ENCODE assay signal across 8 cellular contexts in genomic region chr12:6536894-6537579, GRCh38. TPM values are rescaled to one million over a fixed set of nuclear protein-coding genes. Genes with fewer than 3 reads are reported as not detected.
DNase-seq lines count a peak whose midpoint lies in the region; ATAC-seq, FAIRE-seq and TF ChIP-seq lines count a peak whose summit lies in the region.

No MANE protein-coding gene starts in this region.

- H3K4me2 ChIP-seq in DOHH2 (ENCODE audit: low read length) (peak overlapping the region; percentile 89), OCI-LY7 (ENCODE audit: low read length) (peak overlapping the region; percentile 93)

- DNase-seq in OCI-LY7 (ENCODE audit: low spot score), result peak; percentile 21
- DNase-seq in colonic mucosa, result no peak
- no peak for DNase-seq in pancreas
- no peak for DNase-seq in Kasumi-1 (lab: John Stamatoyannopoulos, UW)

- no peak for FAIRE-seq in pancreas (lab: Jason Lieb, UNC)

- H3K27ac ChIP-seq in DOHH2 (ENCODE audit: low read depth, low read length) (peak overlapping the region; percentile 97), OCI-LY7 (ENCODE audit: low read depth, low read length, poor library complexity, severe bottlenecking) (peak overlapping the region; percentile 95), colonic mucosa (peak overlapping the region; percentile 65), pancreas (peak overlapping the region; percentile 8 to 62 (median 52))

- peak overlapping the region in 1 of 2 donors; percentile 38 for H3K9ac ChIP-seq in colonic mucosa (ENCODE audit: low read depth in 2 of 2, low read length in 2 of 2)

- 79 to 82% methylated on average over 19 of the region's 19 CpGs for WGBS in pancreas, 2 donors

- peaks cover 64% of the 10 kb centered on the region for H3F3A ChIP-seq in DOHH2 (ENCODE audit: control insufficient read depth, insufficient read depth)

- H3K9me3 ChIP-seq in DOHH2 (ENCODE audit: control insufficient read depth, insufficient read depth, low read length), result no peaks in the 10 kb centered on the region
- no peaks in the 10 kb centered on the region for H3K9me3 ChIP-seq in OCI-LY7 (ENCODE audit: low read length)
- H3K9me3 ChIP-seq in colonic mucosa, result no peaks in the 10 kb centered on the region
- no peaks in the 10 kb centered on the region for H3K9me3 ChIP-seq in pancreas

- H4K20me1 ChIP-seq in DOHH2 (ENCODE audit: control insufficient read depth, insufficient read depth, low read depth, low read length) (peaks cover 13% of the 10 kb centered on the region), OCI-LY7 (ENCODE audit: insufficient read depth, low read length) (peaks cover 11% of the 10 kb centered on the region; the same call in 1 of the 2 replicates)

- intact Hi-C loops in OCI-LY7 (cut with micrococcal nuclease; ENCODE audit: unreplicated experiment), result no loop called here
- intact Hi-C loops in colonic mucosa (cut with DNase I), result loop anchor here (5.0 kb wide), 1 partner anchor 115 kb away; no protein-coding TSS in a partner anchor
- intact Hi-C loops in pancreas (cut with DNase I), result loop anchor here in 2 of 3 donors (5.0 kb wide), 2 partner anchors 115 to 210 kb away; no protein-coding TSS in a partner anchor

- H3K79me2 ChIP-seq in DOHH2 (ENCODE audit: control insufficient read depth, low read length) (peaks cover 49% of the 10 kb centered on the region), OCI-LY7 (ENCODE audit: insufficient read depth, low read depth, low read length) (peaks cover 38% of the 10 kb centered on the region)

- BruUV-seq in OCI-LY7 (replicated peaks; lab: Mats Ljungman, UMichigan), result no TSS peak

- no peak overlapping the region for H2AFZ ChIP-seq in OCI-LY7 (ENCODE audit: low read length)

- ATAC-seq in pancreas, result no peak
- no peak for ATAC-seq in GM19328 (IDR thresholded peaks at IDR 0.05; ENCODE audit: unreplicated experiment)
- no peak for ATAC-seq in GM18511 (IDR thresholded peaks at IDR 0.05; ENCODE audit: unreplicated experiment)
- no peak for ATAC-seq in GM21619 (IDR thresholded peaks at IDR 0.05; ENCODE audit: unreplicated experiment)

- H3K9me2 ChIP-seq in DOHH2 (replicated peaks; ENCODE audit: control insufficient read depth, low read length), result no peaks in the 10 kb centered on the region
- H3K9me2 ChIP-seq in OCI-LY7 (ENCODE audit: insufficient read depth, low read length), result no peaks in the 10 kb centered on the region

- peaks cover 90% of the 10 kb centered on the region for H3K36me3 ChIP-seq in DOHH2 (ENCODE audit: control insufficient read depth, low read length)
- H3K36me3 ChIP-seq in OCI-LY7 (ENCODE audit: insufficient read depth, low read length), result peaks cover 73% of the 10 kb centered on the region
- H3K36me3 ChIP-seq in colonic mucosa, result peaks cover 15% of the 10 kb centered on the region
- H3K36me3 ChIP-seq in pancreas, result peaks cover 0 to 6% (median 3%) of the 10 kb centered on the region in 3 donors

- no peak for TF ChIP-seq CTCF in DOHH2 (IDR thresholded peaks at IDR 0.05; ENCODE audit: low read depth, low read length, poor library complexity, severe bottlenecking)
- TF ChIP-seq CTCF in OCI-LY7 (conservative IDR thresholded peaks at IDR 0.05; ENCODE audit: low read length), result no peak
- no peak for TF ChIP-seq CTCF in colonic mucosa (IDR thresholded peaks at IDR 0.05)
- TF ChIP-seq CTCF in pancreas (IDR thresholded peaks at IDR 0.05), result no peak

- POLR2A ChIA-PET in OCI-LY7 (lab: Charles Lee), result interaction anchor here (0.7 to 1.0 kb wide), 5 partner anchors 16 to 94 kb away, joined by 3 to 5 read pairs (median 4); no protein-coding TSS in a partner anchor

- H3K4me1 ChIP-seq in DOHH2 (ENCODE audit: control insufficient read depth, low read length) (peaks cover 64% of the 10 kb centered on the region), OCI-LY7 (ENCODE audit: insufficient read depth, low read length, poor library complexity, severe bottlenecking) (peaks cover 65% of the 10 kb centered on the region), colonic mucosa (peaks cover 43% of the 10 kb centered on the region), pancreas (peaks cover 13 to 15% (median 15%) of the 10 kb centered on the region in 3 donors)

- H3K27me3 ChIP-seq in DOHH2 (ENCODE audit: control insufficient read depth, low read length) (no peaks in the 10 kb centered on the region), colonic mucosa (no peaks in the 10 kb centered on the region), pancreas (no peaks in the 10 kb centered on the region)

- CTCF ChIA-PET in OCI-LY7 (lab: Charles Lee; ENCODE audit: unreplicated experiment), result interaction anchor here (0.6 to 1.6 kb wide), 3 partner anchors 42 to 114 kb away, joined by 3 to 4 read pairs (median 3); no protein-coding TSS in a partner anchor

- H3K4me3 ChIP-seq in DOHH2 (ENCODE audit: low read length) (peak overlapping the region; percentile 88), OCI-LY7 (ENCODE audit: low read depth, low read length, poor library complexity, severe bottlenecking) (peak overlapping the region; percentile 93), colonic mucosa (no peak overlapping the region), pancreas (no peak overlapping the region)

RNA-seq across cellular contexts. Expression of gene GAPDH, which starts 2.7 kb away (rescaled TPM):
- 3,369 and 3,801 TPM in 2 replicates for total RNA-seq in OCI-LY7 (2014; rRNA removed; shearing (Covaris generic))
- 3,794 and 4,502 TPM in 2 replicates for total RNA-seq in OCI-LY7 (2022)
- 1,000 to 10,000 TPM; 3,442 to 3,768 TPM for total RNA-seq in colonic mucosa
- 100 to 1,000 TPM; 149 to 657 (median 339) TPM for total RNA-seq in pancreas
- 100 to 1,000 TPM; 425 to 627 TPM for polyA plus RNA-seq in pancreas

RNA-seq across cellular contexts. Expression of gene IFFO1, which starts 18.8 kb away (rescaled TPM):
- total RNA-seq in OCI-LY7 (2014; rRNA removed; shearing (Covaris generic)), result 16.9 and 25.4 TPM in 2 replicates
- 30.5 and 32.3 TPM in 2 replicates for total RNA-seq in OCI-LY7 (2022)
- 1 to 10 TPM; 2.5 to 4.1 TPM for total RNA-seq in colonic mucosa
- 10 to 100 TPM in 1 of 6 donors, 1 to 10 TPM in 5; 4.0 to 10.2 (median 4.9) TPM for total RNA-seq in pancreas
- 10 to 100 TPM; 22.1 to 36.5 TPM for polyA plus RNA-seq in pancreas

RNA-seq across cellular contexts. Expression of gene NOP2, which starts 31.1 kb away (rescaled TPM):
- 87.9 and 116 TPM in 2 replicates for total RNA-seq in OCI-LY7 (2014; rRNA removed; shearing (Covaris generic))
- 86.5 and 100 TPM in 2 replicates for total RNA-seq in OCI-LY7 (2022)
- total RNA-seq in colonic mucosa, result 10 to 100 TPM; 19.1 to 39.6 TPM
- total RNA-seq in pancreas, result 10 to 100 TPM in 4 of 6 donors, 1 to 10 TPM in 2; 9.1 to 17.7 (median 15.1) TPM
- polyA plus RNA-seq in pancreas, result 10 to 100 TPM; 32.2 to 41.3 TPM

RNA-seq across cellular contexts. Expression of gene NCAPD2, which starts 43.1 kb away (rescaled TPM):
- total RNA-seq in OCI-LY7 (2014; rRNA removed; shearing (Covaris generic)), result 157 and 195 TPM in 2 replicates
- total RNA-seq in OCI-LY7 (2022) (225 and 267 TPM in 2 replicates), colonic mucosa (10 to 100 TPM; 35.9 to 94.1 TPM), pancreas (10 to 100 TPM in 3 of 6 donors, 1 to 10 TPM in 3; 7.6 to 16.2 (median 10.0) TPM)
- polyA plus RNA-seq in pancreas, result 1 to 10 TPM; 5.6 to 6.5 TPM

RNA-seq across cellular contexts. Expression of gene MRPL51, which starts 44.0 kb away (rescaled TPM):
- 152 and 164 TPM in 2 replicates for total RNA-seq in OCI-LY7 (2014; rRNA removed; shearing (Covaris generic))
- total RNA-seq in OCI-LY7 (2022) (280 and 338 TPM in 2 replicates), colonic mucosa (100 to 1,000 TPM; 132 to 220 TPM), pancreas (10 to 100 TPM; 66.3 to 79.7 (median 69.9) TPM)
- 10 to 100 TPM; 30.6 to 64.7 TPM for polyA plus RNA-seq in pancreas

Comparison
In these comparisons a context has a peak if more than half of its experiments do, and no peak if none do; other contexts are left out.
1. H3K4me3 ChIP-seq: peak in DOHH2 (single experiment) and OCI-LY7 (single experiment); none in colonic mucosa (single experiment) and pancreas (0 of 4).
2. RNA of gene GAPDH, which starts 2.7 kb away (total RNA-seq): 3,369 to 4,502 TPM in OCI-LY7 and 3,442 to 3,768 TPM in colonic mucosa; 149 to 657 TPM in pancreas; every median in the first group is over 4 times any median in the second.
3. Peak in every context shown above with its lines, with median percentiles within 50 percentile points of each other: H3K27ac ChIP-seq.